Comparison of ENCODE assay signal across 8 cellular contexts in the genomic region with DNA sequence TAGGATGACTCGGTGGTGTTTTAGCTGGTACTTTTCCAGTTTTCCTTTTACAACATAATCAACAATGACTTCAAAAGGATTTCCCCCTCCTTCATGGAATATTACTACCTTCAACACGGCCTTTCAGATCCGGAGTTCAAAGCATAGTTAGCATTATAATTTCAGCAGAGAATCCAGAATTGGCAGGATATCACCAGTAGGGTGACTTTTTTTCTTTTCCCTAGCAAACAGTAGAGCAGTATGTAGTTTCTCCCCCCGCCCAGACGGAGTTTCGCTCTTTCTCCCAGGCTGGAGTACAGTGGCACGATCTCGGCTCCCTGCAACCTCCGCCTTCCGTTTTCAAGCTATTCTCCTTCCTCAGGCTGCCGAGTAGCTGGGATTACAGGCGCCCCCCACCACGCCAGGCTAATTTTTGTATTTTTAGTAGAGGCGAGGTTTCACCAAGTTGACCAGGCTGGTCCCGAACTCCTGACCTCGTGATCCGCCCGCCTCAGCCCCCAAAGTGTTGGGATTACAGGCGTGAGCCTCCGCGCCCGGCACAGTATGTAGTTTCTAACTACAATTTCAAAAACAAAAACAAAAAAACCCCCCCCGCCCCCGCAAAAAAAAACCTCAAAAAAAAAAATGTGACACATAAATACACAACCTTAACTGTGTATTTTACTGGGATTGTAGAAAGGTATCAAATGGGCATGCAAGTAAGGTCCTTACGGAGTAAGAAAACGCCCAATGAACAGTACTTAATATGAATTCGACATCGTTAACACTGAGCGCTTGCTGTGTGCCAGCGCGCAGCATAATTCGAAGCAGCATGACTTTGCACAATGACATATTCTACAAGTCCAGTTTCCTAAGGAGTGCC. TPM values are rescaled to one million over a fixed set of nuclear protein-coding genes. Genes with fewer than 3 reads are reported as not detected.
DNase-seq lines count a peak whose midpoint lies in the region; TF ChIP-seq lines count a peak whose summit lies in the region.

No MANE protein-coding gene starts in this region.

- H3K27me3 ChIP-seq in neural progenitor cell = no peaks in the 10 kb centered on the region
- H3K27me3 ChIP-seq in thymus (ENCODE audit: control insufficient read depth, insufficient read depth) = no peaks in the 10 kb centered on the region

- H3K36me3 Mint-ChIP-seq in neural progenitor cell = peaks cover 12% of the 10 kb centered on the region

- peak overlapping the region; percentile 92 for H3K4me3 Mint-ChIP-seq in neural progenitor cell

- H3K27ac ChIP-seq in KOPT-K1 (ENCODE audit: low read depth, low read length, poor library complexity, severe bottlenecking) (peak overlapping the region; percentile 97), neural progenitor cell (peak overlapping the region; percentile 100), thymus (ENCODE audit: low read depth) (peak overlapping the region; percentile 100)

- under 1% methylated on average over 32 of the region's 32 CpGs for WGBS in thymus

- peak overlapping the region; percentile 90 for H2AFZ ChIP-seq in neural progenitor cell (replicated peaks)

- DNase-seq in AG09309 (ENCODE audit: low read depth) (peak; percentile 45), SIG-M5 (lab: John Stamatoyannopoulos, UW) (peak; percentile 65), foreskin fibroblast (peak; percentile 41 to 71), neural progenitor cell (ENCODE audit: low spot score) (peak; percentile 65)
- peak; percentile 32 for DNase-seq in activated gamma-delta T cell treated with anti-CD3 and anti-CD28 coated beads, Interleukin-2, amount 50 U/mL, for 16 hours (ENCODE audit: low read depth)

- H3K4me2 ChIP-seq in neural progenitor cell = peak overlapping the region; percentile 85

- peaks cover 53% of the 10 kb centered on the region for H3F3A ChIP-seq in neural progenitor cell (ENCODE audit: low read depth)

- H3K9me3 Mint-ChIP-seq in neural progenitor cell = no peaks in the 10 kb centered on the region

- no peaks in the 10 kb centered on the region for H3K9me3 ChIP-seq in KOPT-K1 (ENCODE audit: insufficient read depth, low read length, poor library complexity, severe bottlenecking)
- no peaks in the 10 kb centered on the region for H3K9me3 ChIP-seq in neural progenitor cell (ENCODE audit: low read depth)
- no peaks in the 10 kb centered on the region for H3K9me3 ChIP-seq in thymus (ENCODE audit: control insufficient read depth)

- H3K9ac ChIP-seq in neural progenitor cell = peak overlapping the region; percentile 97

- H3K27ac Mint-ChIP-seq in neural progenitor cell = peak overlapping the region; percentile 99

- H3K4me1 ChIP-seq in neural progenitor cell (peaks cover 17% of the 10 kb centered on the region), thymus (ENCODE audit: control insufficient read depth, insufficient read depth, low read length) (peaks cover 7% of the 10 kb centered on the region)

- H3K27me3 Mint-ChIP-seq in neural progenitor cell (ENCODE audit: insufficient read depth, low read depth) = peaks cover 5% of the 10 kb centered on the region

- TF ChIP-seq POLR2A in GM18951 (IDR thresholded peaks at IDR 0.05; ENCODE audit: extremely low read depth, insufficient read depth, insufficient read length) = peak; percentile 18

- TF ChIP-seq CTCF in AG09309 (IDR thresholded peaks at IDR 0.05; ENCODE audit: control insufficient read depth, insufficient read depth, low read depth, low read length, missing control alignments) = peak; percentile 29
- peak; percentile 5 for TF ChIP-seq CTCF in foreskin fibroblast (IDR thresholded peaks at IDR 0.05; ENCODE audit: low read depth, low read length)
- peak; percentile 18 for TF ChIP-seq CTCF in neural progenitor cell (IDR thresholded peaks at IDR 0.05)

- peaks cover 30% of the 10 kb centered on the region for H3K4me1 Mint-ChIP-seq in neural progenitor cell

- peaks cover 17% of the 10 kb centered on the region for H4K20me1 ChIP-seq in neural progenitor cell (ENCODE audit: low read depth)

- H3K4me3 ChIP-seq in AG09309 (ENCODE audit: control insufficient read depth, low read depth, low read length) (peak overlapping the region; percentile 48), foreskin fibroblast (ENCODE audit: low read depth in 1 of 2, low read length in 2 of 2) (peak overlapping the region; percentile 74 to 79), neural progenitor cell (peak overlapping the region; percentile 82), thymus (ENCODE audit: low read length) (peak overlapping the region; percentile 93)

- in situ Hi-C loops in GM18951 (cut with MboI; ENCODE audit: low sequenced_read_pairs, unreplicated experiment) = no loop called here

- H3K79me2 ChIP-seq in neural progenitor cell (ENCODE audit: low read depth) = peaks cover 34% of the 10 kb centered on the region

- H3K36me3 ChIP-seq in KOPT-K1 (ENCODE audit: insufficient read depth, low read length) (peaks cover 22% of the 10 kb centered on the region), neural progenitor cell (no peaks in the 10 kb centered on the region), thymus (ENCODE audit: control insufficient read depth, insufficient read depth) (no peaks in the 10 kb centered on the region)

RNA-seq across cellular contexts. Expression of a gene that starts 1.5 kb away (rescaled TPM):
- total RNA-seq in neural progenitor cell (ENCODE audit: low replicate concordance) = 24.0 and 81.6 TPM in 2 replicates
- 60.8 TPM for polyA plus RNA-seq in thymus

RNA-seq across cellular contexts. Expression of a gene that starts 30.4 kb away (rescaled TPM):
- total RNA-seq in neural progenitor cell (ENCODE audit: low replicate concordance) = 543 and 856 TPM in 2 replicates
- polyA plus RNA-seq in thymus = 259 TPM

Comparison
In these comparisons a context has a peak if more than half of its experiments do, and no peak if none do; other contexts are left out.
1. Peak in every context shown above with its lines: DNase-seq, H3K4me3 ChIP-seq and H3K27ac ChIP-seq.